1 cellular context compared by ENCODE assay signal in genomic region chr18:12990977-12991838, GRCh38.
TF ChIP-seq lines count a peak whose summit lies in the region.

A gene with protein sequence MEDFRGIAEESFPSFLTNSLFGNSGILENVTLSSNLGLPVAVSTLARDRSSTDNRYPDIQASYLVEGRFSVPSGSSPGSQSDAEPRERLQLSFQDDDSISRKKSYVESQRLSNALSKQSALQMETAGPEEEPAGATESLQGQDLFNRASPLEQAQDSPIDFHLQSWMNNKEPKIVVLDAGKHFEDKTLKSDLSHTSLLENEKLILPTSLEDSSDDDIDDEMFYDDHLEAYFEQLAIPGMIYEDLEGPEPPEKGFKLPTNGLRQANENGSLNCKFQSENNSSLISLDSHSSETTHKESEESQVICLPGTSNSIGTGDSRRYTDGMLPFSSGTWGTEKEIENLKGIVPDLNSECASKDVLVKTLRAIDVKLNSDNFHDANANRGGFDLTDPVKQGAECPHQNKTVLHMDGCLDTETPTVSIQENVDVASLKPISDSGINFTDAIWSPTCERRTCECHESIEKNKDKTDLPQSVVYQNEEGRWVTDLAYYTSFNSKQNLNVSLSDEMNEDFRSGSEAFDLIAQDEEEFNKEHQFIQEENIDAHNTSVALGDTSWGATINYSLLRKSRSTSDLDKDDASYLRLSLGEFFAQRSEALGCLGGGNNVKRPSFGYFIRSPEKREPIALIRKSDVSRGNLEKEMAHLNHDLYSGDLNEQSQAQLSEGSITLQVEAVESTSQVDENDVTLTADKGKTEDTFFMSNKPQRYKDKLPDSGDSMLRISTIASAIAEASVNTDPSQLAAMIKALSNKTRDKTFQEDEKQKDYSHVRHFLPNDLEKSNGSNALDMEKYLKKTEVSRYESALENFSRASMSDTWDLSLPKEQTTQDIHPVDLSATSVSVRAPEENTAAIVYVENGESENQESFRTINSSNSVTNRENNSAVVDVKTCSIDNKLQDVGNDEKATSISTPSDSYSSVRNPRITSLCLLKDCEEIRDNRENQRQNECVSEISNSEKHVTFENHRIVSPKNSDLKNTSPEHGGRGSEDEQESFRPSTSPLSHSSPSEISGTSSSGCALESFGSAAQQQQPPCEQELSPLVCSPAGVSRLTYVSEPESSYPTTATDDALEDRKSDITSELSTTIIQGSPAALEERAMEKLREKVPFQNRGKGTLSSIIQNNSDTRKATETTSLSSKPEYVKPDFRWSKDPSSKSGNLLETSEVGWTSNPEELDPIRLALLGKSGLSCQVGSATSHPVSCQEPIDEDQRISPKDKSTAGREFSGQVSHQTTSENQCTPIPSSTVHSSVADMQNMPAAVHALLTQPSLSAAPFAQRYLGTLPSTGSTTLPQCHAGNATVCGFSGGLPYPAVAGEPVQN (N-terminal part only) (plus strand): TSS chr18:12991362. CDS start chr18:12999425, 8,063 bp downstream.

TF ChIP-seq in GM12878, 131 proteins besides CTCF, POLR2A, EP300 and RAD21 (continued from another document and continues in another):
- no peak for TF ChIP-seq CEBPZ (IDR thresholded peaks at IDR 0.05; ENCODE audit: low read depth, low read length)
- TF ChIP-seq USF2 (IDR thresholded peaks at IDR 0.05; ENCODE audit: borderline replicate concordance, low read depth, low read length), result peak; percentile 43; the same call in 1 of the 2 replicates
- TF ChIP-seq MEF2B (IDR thresholded peaks at IDR 0.05; ENCODE audit: partially characterized antibody, poor library complexity, severe bottlenecking), result no peak
- TF ChIP-seq SP1 (IDR thresholded peaks at IDR 0.05; ENCODE audit: low read depth, low read length), result peak; percentile 93
- TF ChIP-seq MAX (IDR thresholded peaks at IDR 0.05; ENCODE audit: low read depth, low read length), result no peak; the same call in 1 of the 2 replicates
- TF ChIP-seq SMAD5 (IDR thresholded peaks at IDR 0.05; ENCODE audit: low read depth), result peak; percentile 79
- no peak for TF ChIP-seq SREBF2 (IDR thresholded peaks at IDR 0.05; ENCODE audit: low read length)
- TF ChIP-seq LARP7 (IDR thresholded peaks at IDR 0.05), result peak; percentile 80
- TF ChIP-seq, protein P1, sequence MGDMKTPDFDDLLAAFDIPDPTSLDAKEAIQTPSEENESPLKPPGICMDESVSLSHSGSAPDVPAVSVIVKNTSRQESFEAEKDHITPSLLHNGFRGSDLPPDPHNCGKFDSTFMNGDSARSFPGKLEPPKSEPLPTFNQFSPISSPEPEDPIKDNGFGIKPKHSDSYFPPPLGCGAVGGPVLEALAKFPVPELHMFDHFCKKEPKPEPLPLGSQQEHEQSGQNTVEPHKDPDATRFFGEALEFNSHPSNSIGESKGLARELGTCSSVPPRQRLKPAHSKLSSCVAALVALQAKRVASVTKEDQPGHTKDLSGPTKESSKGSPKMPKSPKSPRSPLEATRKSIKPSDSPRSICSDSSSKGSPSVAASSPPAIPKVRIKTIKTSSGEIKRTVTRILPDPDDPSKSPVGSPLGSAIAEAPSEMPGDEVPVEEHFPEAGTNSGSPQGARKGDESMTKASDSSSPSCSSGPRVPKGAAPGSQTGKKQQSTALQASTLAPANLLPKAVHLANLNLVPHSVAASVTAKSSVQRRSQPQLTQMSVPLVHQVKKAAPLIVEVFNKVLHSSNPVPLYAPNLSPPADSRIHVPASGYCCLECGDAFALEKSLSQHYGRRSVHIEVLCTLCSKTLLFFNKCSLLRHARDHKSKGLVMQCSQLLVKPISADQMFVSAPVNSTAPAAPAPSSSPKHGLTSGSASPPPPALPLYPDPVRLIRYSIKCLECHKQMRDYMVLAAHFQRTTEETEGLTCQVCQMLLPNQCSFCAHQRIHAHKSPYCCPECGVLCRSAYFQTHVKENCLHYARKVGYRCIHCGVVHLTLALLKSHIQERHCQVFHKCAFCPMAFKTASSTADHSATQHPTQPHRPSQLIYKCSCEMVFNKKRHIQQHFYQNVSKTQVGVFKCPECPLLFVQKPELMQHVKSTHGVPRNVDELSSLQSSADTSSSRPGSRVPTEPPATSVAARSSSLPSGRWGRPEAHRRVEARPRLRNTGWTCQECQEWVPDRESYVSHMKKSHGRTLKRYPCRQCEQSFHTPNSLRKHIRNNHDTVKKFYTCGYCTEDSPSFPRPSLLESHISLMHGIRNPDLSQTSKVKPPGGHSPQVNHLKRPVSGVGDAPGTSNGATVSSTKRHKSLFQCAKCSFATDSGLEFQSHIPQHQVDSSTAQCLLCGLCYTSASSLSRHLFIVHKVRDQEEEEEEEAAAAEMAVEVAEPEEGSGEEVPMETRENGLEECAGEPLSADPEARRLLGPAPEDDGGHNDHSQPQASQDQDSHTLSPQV (IDR thresholded peaks at IDR 0.05), result no peak
- TF ChIP-seq TBL1XR1 (IDR thresholded peaks at IDR 0.05; ENCODE audit: low read depth, low read length), result no peak
- TF ChIP-seq, protein P2, sequence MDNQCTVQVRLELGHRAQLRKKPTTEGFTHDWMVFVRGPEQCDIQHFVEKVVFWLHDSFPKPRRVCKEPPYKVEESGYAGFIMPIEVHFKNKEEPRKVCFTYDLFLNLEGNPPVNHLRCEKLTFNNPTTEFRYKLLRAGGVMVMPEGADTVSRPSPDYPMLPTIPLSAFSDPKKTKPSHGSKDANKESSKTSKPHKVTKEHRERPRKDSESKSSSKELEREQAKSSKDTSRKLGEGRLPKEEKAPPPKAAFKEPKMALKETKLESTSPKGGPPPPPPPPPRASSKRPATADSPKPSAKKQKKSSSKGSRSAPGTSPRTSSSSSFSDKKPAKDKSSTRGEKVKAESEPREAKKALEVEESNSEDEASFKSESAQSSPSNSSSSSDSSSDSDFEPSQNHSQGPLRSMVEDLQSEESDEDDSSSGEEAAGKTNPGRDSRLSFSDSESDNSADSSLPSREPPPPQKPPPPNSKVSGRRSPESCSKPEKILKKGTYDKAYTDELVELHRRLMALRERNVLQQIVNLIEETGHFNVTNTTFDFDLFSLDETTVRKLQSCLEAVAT (IDR thresholded peaks at IDR 0.05), result peak; percentile 46
- no peak for TF ChIP-seq JUNB (IDR thresholded peaks at IDR 0.05)
- no peak for TF ChIP-seq ZNF217 (IDR thresholded peaks at IDR 0.05)
- TF ChIP-seq RCOR1 (conservative IDR thresholded peaks at IDR 0.05; ENCODE audit: low read depth, low read length), result 0 out of 2 replicates have a peak, but pooled peaks have one; percentile 74
- peak; percentile 47; the same call in 1 of the 3 replicates for TF ChIP-seq POU2F2 (IDR thresholded peaks at IDR 0.05; ENCODE audit: borderline replicate concordance, low read depth, low read length)
- peak; percentile 73; the same call in 1 of the 2 replicates for TF ChIP-seq MXI1 (IDR thresholded peaks at IDR 0.05; ENCODE audit: low read depth, low read length)
- peak; percentile 64 for TF ChIP-seq CBFB (IDR thresholded peaks at IDR 0.05; ENCODE audit: low read depth)
- no peak for TF ChIP-seq ZBTB33 (IDR thresholded peaks at IDR 0.05)
- TF ChIP-seq FOS (IDR thresholded peaks at IDR 0.05; ENCODE audit: borderline replicate concordance, extremely low read depth, insufficient read length), result peak; percentile 72
- no peak for TF ChIP-seq BCLAF1 (IDR thresholded peaks at IDR 0.05)
- no peak for TF ChIP-seq PAX5 (IDR thresholded peaks at IDR 0.05; ENCODE audit: borderline replicate concordance, low read depth, low read length)
- TF ChIP-seq HCFC1 (IDR thresholded peaks at IDR 0.05; ENCODE audit: low read length), result no peak
- no peak for TF ChIP-seq TARDBP (IDR thresholded peaks at IDR 0.05; ENCODE audit: borderline replicate concordance)
- peak; percentile 52 for TF ChIP-seq SPI1 (IDR thresholded peaks at IDR 0.05; ENCODE audit: borderline replicate concordance, insufficient read depth, low read depth, low read length)
- TF ChIP-seq, protein P3, sequence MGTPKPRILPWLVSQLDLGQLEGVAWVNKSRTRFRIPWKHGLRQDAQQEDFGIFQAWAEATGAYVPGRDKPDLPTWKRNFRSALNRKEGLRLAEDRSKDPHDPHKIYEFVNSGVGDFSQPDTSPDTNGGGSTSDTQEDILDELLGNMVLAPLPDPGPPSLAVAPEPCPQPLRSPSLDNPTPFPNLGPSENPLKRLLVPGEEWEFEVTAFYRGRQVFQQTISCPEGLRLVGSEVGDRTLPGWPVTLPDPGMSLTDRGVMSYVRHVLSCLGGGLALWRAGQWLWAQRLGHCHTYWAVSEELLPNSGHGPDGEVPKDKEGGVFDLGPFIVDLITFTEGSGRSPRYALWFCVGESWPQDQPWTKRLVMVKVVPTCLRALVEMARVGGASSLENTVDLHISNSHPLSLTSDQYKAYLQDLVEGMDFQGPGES (IDR thresholded peaks at IDR 0.05), result peak; percentile 79
- peak; percentile 63 for TF ChIP-seq NR2F1 (conservative IDR thresholded peaks at IDR 0.05)
- no peak; the same call in 1 of the 2 replicates for TF ChIP-seq RUNX3 (IDR thresholded peaks at IDR 0.05; ENCODE audit: low read length)
- TF ChIP-seq EZH2 (IDR thresholded peaks at IDR 0.05; ENCODE audit: borderline replicate concordance, control insufficient read depth, low read depth, low read length), result no peak
- TF ChIP-seq BHLHE40 (IDR thresholded peaks at IDR 0.05; ENCODE audit: borderline replicate concordance in 1 of 2, low read depth in 2 of 2, low read length in 1 of 2), result no peak; a peak in 1 of 4 replicates
- peak; percentile 94 for TF ChIP-seq POLR2AphosphoS5 (IDR thresholded peaks at IDR 0.05; ENCODE audit: low read length)
- TF ChIP-seq PAX8 (IDR thresholded peaks at IDR 0.05), result no peak
- TF ChIP-seq, protein P4, sequence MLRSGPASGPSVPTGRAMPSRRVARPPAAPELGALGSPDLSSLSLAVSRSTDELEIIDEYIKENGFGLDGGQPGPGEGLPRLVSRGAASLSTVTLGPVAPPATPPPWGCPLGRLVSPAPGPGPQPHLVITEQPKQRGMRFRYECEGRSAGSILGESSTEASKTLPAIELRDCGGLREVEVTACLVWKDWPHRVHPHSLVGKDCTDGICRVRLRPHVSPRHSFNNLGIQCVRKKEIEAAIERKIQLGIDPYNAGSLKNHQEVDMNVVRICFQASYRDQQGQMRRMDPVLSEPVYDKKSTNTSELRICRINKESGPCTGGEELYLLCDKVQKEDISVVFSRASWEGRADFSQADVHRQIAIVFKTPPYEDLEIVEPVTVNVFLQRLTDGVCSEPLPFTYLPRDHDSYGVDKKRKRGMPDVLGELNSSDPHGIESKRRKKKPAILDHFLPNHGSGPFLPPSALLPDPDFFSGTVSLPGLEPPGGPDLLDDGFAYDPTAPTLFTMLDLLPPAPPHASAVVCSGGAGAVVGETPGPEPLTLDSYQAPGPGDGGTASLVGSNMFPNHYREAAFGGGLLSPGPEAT (IDR thresholded peaks at IDR 0.05; ENCODE audit: low read depth), result peak; percentile 27; the same call in 1 of the 2 replicates
- peak; percentile 52; the same call in 1 of the 2 replicates for TF ChIP-seq RAD51 (IDR thresholded peaks at IDR 0.05)
